In the genomic region with DNA sequence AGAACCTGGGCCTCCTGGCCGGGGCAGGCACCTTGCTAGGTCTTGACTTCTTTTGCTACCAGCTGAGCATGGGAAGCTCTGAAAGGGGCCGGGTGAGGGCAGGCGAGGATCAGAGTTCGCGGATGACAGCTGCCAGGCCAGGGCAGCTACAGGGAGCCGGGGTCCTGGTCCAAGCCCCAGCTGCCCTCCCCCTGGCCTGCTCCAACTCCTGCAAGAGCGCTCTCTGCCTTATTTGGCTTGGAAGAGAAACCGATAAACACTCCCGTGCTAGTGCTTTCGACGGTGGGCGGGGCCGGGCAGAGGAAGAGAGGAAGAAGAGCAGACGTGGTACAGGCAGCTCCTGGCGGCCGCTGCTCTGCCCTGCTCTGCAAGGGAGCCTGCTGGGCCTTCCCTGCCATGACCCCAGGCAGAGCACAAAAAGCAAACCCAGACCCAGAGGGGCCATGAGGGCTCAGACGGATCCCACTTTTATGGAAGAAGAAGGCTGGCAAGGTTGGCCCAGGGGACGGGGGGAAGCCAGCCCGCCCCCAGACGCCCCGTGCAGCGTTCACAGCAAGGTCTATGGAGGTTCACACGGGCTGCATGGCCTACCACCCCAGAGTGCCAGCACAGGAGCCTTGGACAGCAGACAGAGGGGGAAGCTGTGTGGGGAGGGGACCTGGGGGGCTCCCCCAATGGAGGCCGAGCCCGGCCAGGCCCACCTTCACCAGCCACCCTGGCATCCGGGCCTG, we compare ENCODE assay signal across 6 cellular contexts. TPM values are rescaled to one million over a fixed set of nuclear protein-coding genes. Genes with fewer than 3 reads are reported as not detected.
A peak's percentile ranks its signal among the peaks of the same experiment; 100 is the strongest.
DNase-seq lines count a peak whose midpoint lies in the region; ATAC-seq and TF ChIP-seq lines count a peak whose summit lies in the region.

No MANE protein-coding gene starts in this region.

- H3K27me3 Mint-ChIP-seq in HFFc6 (ENCODE audit: insufficient read depth), result peaks cover 4% of the 10 kb centered on the region

- H3K4me1 Mint-ChIP-seq in HFFc6 (ENCODE audit: low read depth), result peaks cover 36% of the 10 kb centered on the region

- peak overlapping the region; percentile 32 to 34 for H3K4me3 ChIP-seq in muscle layer of colon (ENCODE audit: low read depth in 1 of 2, low read length in 2 of 2)

- peaks cover 13% of the 10 kb centered on the region for H3K36me3 ChIP-seq in muscle layer of colon (ENCODE audit: insufficient read depth, low read length)

- H3K27ac ChIP-seq in muscle layer of colon (ENCODE audit: low read depth, low read length), result peak overlapping the region; percentile 98

- ATAC-seq in GM21526 (IDR thresholded peaks at IDR 0.05; ENCODE audit: low FRiP score, unreplicated experiment), result no peak

- peaks cover 79% of the 10 kb centered on the region for H3K4me1 ChIP-seq in muscle layer of colon (ENCODE audit: insufficient read depth, low read length)

- no peaks in the 10 kb centered on the region for H3K27me3 ChIP-seq in muscle layer of colon (ENCODE audit: control insufficient read depth in 1 of 2, insufficient read depth in 2 of 2, low read length in 2 of 2)

- no peak overlapping the region for H3K4me3 Mint-ChIP-seq in HFFc6

- peaks cover 12% of the 10 kb centered on the region for H3K36me3 Mint-ChIP-seq in HFFc6 (ENCODE audit: low read depth)

- DNase-seq in HFFc6, result no peak
- DNase-seq in activated T-cell treated with anti-CD3 and anti-CD28 coated beads for 4 hours, result peak; percentile 31
- no peak for DNase-seq in activated gamma-delta T cell (lab: John Stamatoyannopoulos, UW)
- DNase-seq in 8988T, result no peak

- peak overlapping the region; percentile 71 for H3K9ac ChIP-seq in muscle layer of colon (ENCODE audit: low read length)

- no peak for TF ChIP-seq CTCF in HFFc6 (IDR thresholded peaks at IDR 0.05)

- no peaks in the 10 kb centered on the region for H3K9me3 ChIP-seq in muscle layer of colon (ENCODE audit: low read length)

- peak overlapping the region; percentile 29 for H3K27ac Mint-ChIP-seq in HFFc6

- H3K9me3 Mint-ChIP-seq in HFFc6, result no peaks in the 10 kb centered on the region

RNA-seq across cellular contexts. Expression of a gene that starts 25.6 kb away (rescaled TPM):
- 100 to 1,000 TPM; 238 to 293 (median 264) TPM for total RNA-seq in HFFc6 (2021; fragmentation: NEBNext Ultra II Directional; extraction: Animal tissue kit (Norgen Biotek cat#: 25700))

RNA-seq across cellular contexts. Expression of a gene that starts 44.2 kb away (rescaled TPM):
- 10 to 100 TPM; 13.3 to 28.2 (median 22.2) TPM for total RNA-seq in HFFc6 (2021; fragmentation: NEBNext Ultra II Directional; extraction: Animal tissue kit (Norgen Biotek cat#: 25700))

RNA-seq across cellular contexts. Expression of a gene that starts 52.3 kb away (rescaled TPM):
- 100 to 1,000 TPM; 123 to 163 (median 130) TPM for total RNA-seq in HFFc6 (2021; fragmentation: NEBNext Ultra II Directional; extraction: Animal tissue kit (Norgen Biotek cat#: 25700))

RNA-seq across cellular contexts. Expression of a gene that starts 53.1 kb away (rescaled TPM):
- total RNA-seq in HFFc6 (2021; fragmentation: NEBNext Ultra II Directional; extraction: Animal tissue kit (Norgen Biotek cat#: 25700)), result 10 to 100 TPM; 26.2 to 37.0 (median 33.2) TPM

RNA-seq across cellular contexts. Expression of a gene that starts 53.2 kb away (rescaled TPM):
- total RNA-seq in HFFc6 (2021; fragmentation: NEBNext Ultra II Directional; extraction: Animal tissue kit (Norgen Biotek cat#: 25700)), result 10 to 100 TPM; 10.3 to 18.3 (median 13.2) TPM
